ENCODE assay signal across 1 cellular context in the genomic region with DNA sequence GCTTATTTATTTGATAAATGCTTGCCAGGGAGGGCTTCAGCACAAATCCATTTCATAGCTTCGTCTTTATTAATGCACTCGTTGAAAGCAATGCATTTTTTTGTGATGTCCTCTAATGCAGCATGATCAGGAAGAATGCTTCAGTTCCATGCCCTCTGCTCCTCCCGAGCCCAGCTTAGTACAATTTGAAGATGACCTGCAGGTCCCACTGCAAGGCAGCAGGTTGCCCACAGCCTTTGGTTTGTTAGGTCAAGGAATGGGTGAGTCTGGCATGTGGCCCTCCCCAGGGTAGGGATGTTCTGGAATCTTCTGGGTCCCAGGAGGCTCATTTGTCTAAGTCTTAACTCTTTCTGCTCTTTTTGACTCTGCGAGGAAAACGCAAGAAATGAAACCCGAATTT.
TF ChIP-seq lines count a peak whose summit lies in the region.

No MANE protein-coding gene starts in this region.

TF ChIP-seq in IMR-90, 13 proteins besides CTCF, POLR2A, EP300 and RAD21 (continued from another document):
- TF ChIP-seq USF2 (IDR thresholded peaks at IDR 0.05; ENCODE audit: low read depth, low read length) (no peak), MXI1 (IDR thresholded peaks at IDR 0.05; ENCODE audit: borderline replicate concordance, low read depth, low read length) (no peak), CHD1 (IDR thresholded peaks at IDR 0.05; ENCODE audit: low read depth, low read length) (no peak), FOS (IDR thresholded peaks at IDR 0.05; ENCODE audit: low read depth, low read length) (no peak), MAFK (IDR thresholded peaks at IDR 0.05; ENCODE audit: low read depth, low read length) (no peak), ELK1 (IDR thresholded peaks at IDR 0.05; ENCODE audit: borderline replicate concordance, low read depth, low read length) (no peak), RFX5 (IDR thresholded peaks at IDR 0.05; ENCODE audit: low read depth, low read length) (no peak), SMC3 (IDR thresholded peaks at IDR 0.05; ENCODE audit: low read depth, low read length) (no peak), BHLHE40 (IDR thresholded peaks at IDR 0.05; ENCODE audit: low read depth, low read length) (no peak)
